In the genomic region with DNA sequence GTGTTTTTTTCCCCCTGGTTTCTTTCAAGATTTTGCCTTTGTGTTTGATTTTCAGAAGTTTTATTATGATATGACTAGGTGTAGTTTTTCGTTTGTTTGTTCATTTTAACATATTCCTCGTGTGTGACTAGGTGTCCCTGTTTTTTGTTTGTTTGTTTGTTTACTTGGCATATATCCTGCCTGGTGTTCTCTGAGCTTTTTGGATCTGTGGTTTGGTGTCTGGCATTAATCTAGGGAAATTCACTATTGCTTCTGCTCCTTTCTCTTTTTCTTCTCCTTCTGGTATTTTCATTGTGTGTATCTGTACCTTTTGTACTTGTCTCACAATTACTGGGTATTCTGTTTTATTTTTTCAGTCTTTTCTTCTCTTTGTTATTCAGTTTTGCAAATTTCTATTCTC, we compare ENCODE assay signal across 26 cellular contexts. TPM values are rescaled to one million over a fixed set of nuclear protein-coding genes. Genes with fewer than 3 reads are reported as not detected.
DNase-seq lines count a peak whose midpoint lies in the region; ATAC-seq, FAIRE-seq and TF ChIP-seq lines count a peak whose summit lies in the region.
"Had no signal": no experiment of that assay in that cellular context is flagged by ENCODE, and none has a peak within 500 bp of the region (broad histone marks: within the 10 kb centered on the region; RNA-seq: fewer than 3 reads in every experiment).

No MANE protein-coding gene starts in this region.

- no peak overlapping the region for H3K9ac ChIP-seq in endothelial cell of umbilical vein (replicated peaks; ENCODE audit: extremely low read depth, insufficient read depth, low read length)

- no peaks in the 10 kb centered on the region for H4K20me1 ChIP-seq in DOHH2 (ENCODE audit: control insufficient read depth, insufficient read depth, low read depth, low read length)
- no peaks in the 10 kb centered on the region for H4K20me1 ChIP-seq in endothelial cell of umbilical vein (replicated peaks; ENCODE audit: control insufficient read depth, extremely low read depth, insufficient read depth, low read length)

- H3K27me3 ChIP-seq in DOHH2 (ENCODE audit: control insufficient read depth, low read length), result no peaks in the 10 kb centered on the region
- H3K27me3 ChIP-seq in SJCRH30, result no peaks in the 10 kb centered on the region
- no peaks in the 10 kb centered on the region for H3K27me3 ChIP-seq in endothelial cell of umbilical vein (ENCODE audit: control insufficient read depth in 2 of 2, insufficient read depth in 2 of 2, low read length in 2 of 2)
- H3K27me3 ChIP-seq: MG63, sigmoid colon, upper lobe of left lung had no signal

- no peak overlapping the region for H3K4me3 Mint-ChIP-seq in activated CD4-positive, alpha-beta T cell treated with anti-CD3 and anti-CD28 coated beads, Interleukin-2, amount 10 ng/mL, durations not matched to agents 24 days and 14 days
- H3K4me3 Mint-ChIP-seq in T-helper 17 cell, result no peak overlapping the region

- peak overlapping the region; percentile 43 for H3K27ac Mint-ChIP-seq in activated CD4-positive, alpha-beta T cell treated with anti-CD3 and anti-CD28 coated beads, Interleukin-2, amount 10 ng/mL, durations not matched to agents 24 days and 14 days
- H3K27ac Mint-ChIP-seq in T-helper 17 cell, result no peak overlapping the region

- H3K79me2 ChIP-seq in DOHH2 (ENCODE audit: control insufficient read depth, low read length) (0 out of 2 replicates have a peak, but pooled peaks cover 3% of the 10 kb centered on the region), endothelial cell of umbilical vein (ENCODE audit: control insufficient read depth, insufficient read depth, low read length) (no peaks in the 10 kb centered on the region)

- peaks cover 54% of the 10 kb centered on the region for H3K4me1 Mint-ChIP-seq in activated CD4-positive, alpha-beta T cell treated with anti-CD3 and anti-CD28 coated beads, Interleukin-2, amount 10 ng/mL, durations not matched to agents 24 days and 14 days
- H3K4me1 Mint-ChIP-seq in T-helper 17 cell, result peaks cover 45% of the 10 kb centered on the region

- intact Hi-C loops in activated CD4-positive, alpha-beta T cell treated with anti-CD3 and anti-CD28 coated beads, Interleukin-2, amount 10 ng/mL, durations not matched to agents 24 days and 14 days (cut with micrococcal nuclease), result no loop called here
- intact Hi-C loops in endothelial cell of umbilical vein (cut with micrococcal nuclease), result loop anchor here (1.0 to 5.0 kb wide), 3 partner anchors 12 to 79 kb away; no protein-coding TSS in a partner anchor

- dilution Hi-C loops in endothelial cell of umbilical vein (cut with MboI; ENCODE audit: extremely low pct_ligation_motif_present, low sequenced_read_pairs), result no loop called here

- H3K9me1 ChIP-seq in endothelial cell of umbilical vein (replicated peaks; ENCODE audit: control insufficient read depth, extremely low read depth, insufficient read depth, low read length), result no peaks in the 10 kb centered on the region

- TF ChIP-seq CTCF in DOHH2 (IDR thresholded peaks at IDR 0.05; ENCODE audit: low read depth, low read length, poor library complexity, severe bottlenecking) (no peak), endothelial cell of umbilical vein (IDR thresholded peaks at IDR 0.05; ENCODE audit: extremely low read depth in 1 of 2, insufficient read depth in 1 of 2, low read depth in 1 of 2, low read length in 2 of 2) (no peak)

- BruUV-seq in endothelial cell of umbilical vein (replicated peaks; lab: Mats Ljungman, UMichigan), result no TSS peak

- no peak for TF ChIP-seq POLR2A in endothelial cell of umbilical vein (IDR thresholded peaks at IDR 0.05; ENCODE audit: low read depth, low read length)
- no peak for TF ChIP-seq POLR2A in H54 (IDR thresholded peaks at IDR 0.05; ENCODE audit: low read depth, low read length)

- H3K4me2 ChIP-seq in DOHH2 (ENCODE audit: low read length) (peak overlapping the region; percentile 89), endothelial cell of umbilical vein (ENCODE audit: insufficient read depth, low read length) (no peak overlapping the region)

- H3K27ac ChIP-seq in DOHH2 (ENCODE audit: low read depth, low read length) (peak overlapping the region; percentile 96), SJCRH30 (peak overlapping the region; percentile 84), endothelial cell of umbilical vein (ENCODE audit: insufficient read depth, low read depth, low read length) (peak overlapping the region; percentile 90)
- H3K27ac ChIP-seq: dorsolateral prefrontal cortex, sigmoid colon had no signal

- no peaks in the 10 kb centered on the region for H3K27me3 Mint-ChIP-seq in activated CD4-positive, alpha-beta T cell treated with anti-CD3 and anti-CD28 coated beads, Interleukin-2, amount 10 ng/mL, durations not matched to agents 24 days and 14 days
- H3K27me3 Mint-ChIP-seq in T-helper 17 cell, result no peaks in the 10 kb centered on the region

- peaks cover 5% of the 10 kb centered on the region for H3K36me3 Mint-ChIP-seq in activated CD4-positive, alpha-beta T cell treated with anti-CD3 and anti-CD28 coated beads, Interleukin-2, amount 10 ng/mL, durations not matched to agents 24 days and 14 days (ENCODE audit: low read depth)
- H3K36me3 Mint-ChIP-seq in T-helper 17 cell (ENCODE audit: low read depth), result no peaks in the 10 kb centered on the region

- no peaks in the 10 kb centered on the region for H3K9me2 ChIP-seq in DOHH2 (replicated peaks; ENCODE audit: control insufficient read depth, low read length)

- no peaks in the 10 kb centered on the region for H3K36me3 ChIP-seq in DOHH2 (ENCODE audit: control insufficient read depth, low read length)
- no peaks in the 10 kb centered on the region for H3K36me3 ChIP-seq in SJCRH30
- no peaks in the 10 kb centered on the region for H3K36me3 ChIP-seq in endothelial cell of umbilical vein (ENCODE audit: control insufficient read depth in 2 of 2, extremely low read depth in 1 of 2, insufficient read depth in 2 of 2, low read length in 2 of 2)
- H3K36me3 ChIP-seq: lower lobe of right lung, MG63, sigmoid colon, upper lobe of left lung had no signal

- no peak for FAIRE-seq in endothelial cell of umbilical vein (lab: Jason Lieb, UNC)
- no peak for FAIRE-seq in H54 (lab: Jason Lieb, UNC)
- FAIRE-seq: A204.1, kidney had no signal

- peak overlapping the region; percentile 71 for H3K4me3 ChIP-seq in DOHH2 (ENCODE audit: low read length)
- no peak overlapping the region for H3K4me3 ChIP-seq in SJCRH30
- no peak overlapping the region for H3K4me3 ChIP-seq in endothelial cell of umbilical vein (replicated peaks in 1 of 3; ENCODE audit: insufficient read depth in 1 of 3, low read depth in 1 of 3, low read length in 3 of 3)
- H3K4me3 ChIP-seq: dorsolateral prefrontal cortex, lower lobe of right lung, MG63, sigmoid colon, upper lobe of left lung had no signal

- no peak for DNase-seq in activated CD4-positive, alpha-beta T cell treated with anti-CD3 and anti-CD28 coated beads, Interleukin-2, amount 10 ng/mL, durations not matched to agents 24 days and 14 days
- no peak for DNase-seq in activated CD4-positive, alpha-beta T cell treated with anti-CD3 and anti-CD28 coated beads, Interleukin-2, amount 50 U/mL, for 48 hours
- DNase-seq in SJCRH30, result no peak
- DNase-seq in endothelial cell of umbilical vein (ENCODE audit: low read depth, low spot score), result no peak
- DNase-seq in T-helper 17 cell, result no peak
- no peak for DNase-seq in H54 (ENCODE audit: insufficient read length, low spot score)
- DNase-seq: activated CD4-positive, alpha-beta T cell treated with anti-CD3 and anti-CD28 coated beads, Interleukin-2, amount 50 U/mL, for 4 hours; activated T-cell treated with anti-CD3 and anti-CD28 coated beads, Interleukin-2, amount 50 U/mL, for 48 hours; AML-193; DMS53; dorsolateral prefrontal cortex; GDM1; IMR-90; kidney; lower lobe of right lung; MG63; NCI-H1417; NCI-H2107; NCI-H510A; SHP77 treated with DMSO at 0.1 percent for 48 hours; sigmoid colon; upper lobe of left lung had no signal

- H2AFZ ChIP-seq in endothelial cell of umbilical vein (ENCODE audit: low read depth, low read length), result no peak overlapping the region

- H3K4me1 ChIP-seq in DOHH2 (ENCODE audit: control insufficient read depth, low read length), result peaks cover 56% of the 10 kb centered on the region
- H3K4me1 ChIP-seq in SJCRH30, result peaks cover 40% of the 10 kb centered on the region
- peaks cover 37% of the 10 kb centered on the region for H3K4me1 ChIP-seq in endothelial cell of umbilical vein (ENCODE audit: control insufficient read depth, extremely low read depth, insufficient read depth, low read length)
- H3K4me1 ChIP-seq: sigmoid colon had no signal

- peaks cover 31% of the 10 kb centered on the region for H3F3A ChIP-seq in DOHH2 (ENCODE audit: control insufficient read depth, insufficient read depth)

- ATAC-seq in HG03442 (IDR thresholded peaks at IDR 0.05; ENCODE audit: unreplicated experiment) (no peak), T-helper 17 cell (no peak)
- ATAC-seq: lower lobe of right lung, Panc1 had no signal

- H3K9me3 Mint-ChIP-seq in activated CD4-positive, alpha-beta T cell treated with anti-CD3 and anti-CD28 coated beads, Interleukin-2, amount 10 ng/mL, durations not matched to agents 24 days and 14 days, result peaks cover 11% of the 10 kb centered on the region

- CTCF ChIA-PET in endothelial cell of umbilical vein (lab: Charles Lee), result interaction anchor here (1.2 to 1.5 kb wide), 2 partner anchors 10 to 14 kb away, joined by 3 read pairs; no protein-coding TSS in a partner anchor

- H3K9me3 ChIP-seq in DOHH2 (ENCODE audit: control insufficient read depth, insufficient read depth, low read length) (no peaks in the 10 kb centered on the region), SJCRH30 (replicated peaks) (no peaks in the 10 kb centered on the region), endothelial cell of umbilical vein (replicated peaks; ENCODE audit: control insufficient read depth, insufficient read depth, low read length) (no peaks in the 10 kb centered on the region), T-helper 17 cell (ENCODE audit: control insufficient read depth, low read length, poor library complexity, severe bottlenecking) (no peaks in the 10 kb centered on the region)
- H3K9me3 ChIP-seq: lower lobe of right lung, sigmoid colon, upper lobe of left lung had no signal

- POLR2A ChIA-PET in endothelial cell of umbilical vein (lab: Charles Lee), result no interaction called here

RNA-seq across cellular contexts. Expression of gene ADAM19, which starts 16.2 kb away (rescaled TPM):
- 232 TPM in 2 replicates for total RNA-seq in activated CD4-positive, alpha-beta T cell treated with anti-CD3 and anti-CD28 coated beads, Interleukin-2, amount 10 ng/mL, durations not matched to agents 24 days and 14 days
- 45.1 and 50.0 TPM in 2 replicates for total RNA-seq in SJCRH30 (2014; rRNA removed; shearing (Covaris generic))
- total RNA-seq in endothelial cell of umbilical vein (22.6 and 23.8 TPM in 2 replicates), T-helper 17 cell (100 to 1,000 TPM; 130 to 140 TPM)
- polyA plus RNA-seq in endothelial cell of umbilical vein, result 10.0 and 10.4 TPM in 2 replicates
- 7.9 and 8.3 TPM in 2 replicates for polyA plus RNA-seq in endothelial cell of umbilical vein (2011; cell fraction: cytosol; rRNA removed)
- 26.1 and 27.2 TPM in 2 replicates for polyA plus RNA-seq in endothelial cell of umbilical vein (2011; cell fraction: nucleus; rRNA removed)
- 17.7 and 18.4 TPM in 2 replicates for polyA plus RNA-seq in endothelial cell of umbilical vein (2012)
- polyA minus RNA-seq in endothelial cell of umbilical vein, result 24.6 and 24.8 TPM in 2 replicates
- polyA minus RNA-seq in endothelial cell of umbilical vein (2011; cell fraction: cytosol; rRNA and poly(A)+ RNA removed), result not detected
- 19.9 and 22.0 TPM in 2 replicates for polyA minus RNA-seq in endothelial cell of umbilical vein (2011; cell fraction: nucleus; rRNA and poly(A)+ RNA removed)
